11 cellular contexts compared by ENCODE assay signal in genomic region chr3:52315977-52316764, GRCh38. TPM values are rescaled to one million over a fixed set of nuclear protein-coding genes. Genes with fewer than 3 reads are reported as not detected.
DNase-seq lines count a peak whose midpoint lies in the region; ATAC-seq, FAIRE-seq and TF ChIP-seq lines count a peak whose summit lies in the region.
"Had no signal": no experiment of that assay in that cellular context is flagged by ENCODE, and none has a peak within 500 bp of the region (broad histone marks: within the 10 kb centered on the region; RNA-seq: fewer than 3 reads in every experiment).

Gene DNAH1 (plus strand): TSS chr3:52316319. CDS start chr3:52322443, 6,124 bp downstream.

- no peaks in the 10 kb centered on the region for H3K36me3 ChIP-seq in CD8-positive, alpha-beta memory T cell (ENCODE audit: insufficient read depth, low read length)
- H3K36me3 ChIP-seq in endocrine pancreas (ENCODE audit: control insufficient read depth, insufficient read depth, low read length) (no peaks in the 10 kb centered on the region), neuronal stem cell (replicated peaks in 1 of 2; ENCODE audit: control insufficient read depth in 2 of 2, insufficient read depth in 2 of 2, low read length in 2 of 2) (no peaks in the 10 kb centered on the region)

- H3K27me3 Mint-ChIP-seq in CD8-positive, alpha-beta memory T cell, result no peaks in the 10 kb centered on the region

- no peak within 1 kb of the TSS for H3K4me3 ChIP-seq in CD8-positive, alpha-beta memory T cell (ENCODE audit: low read length)
- H3K4me3 ChIP-seq in endocrine pancreas (ENCODE audit: control insufficient read depth, insufficient read depth, low read length) (peak within 1 kb of the TSS; percentile 78), neuronal stem cell (ENCODE audit: low read length in 2 of 2) (no peak within 1 kb of the TSS)

- H4K91ac ChIP-seq in neuronal stem cell (ENCODE audit: low read depth, low read length, poor library complexity), result peak within 1 kb of the TSS; percentile 82

- H3K4me1 Mint-ChIP-seq in CD8-positive, alpha-beta memory T cell, result peaks cover 12 to 34% (median 16%) of the 10 kb centered on the region in 3 donors

- H2BK5ac ChIP-seq in neuronal stem cell (ENCODE audit: low read length), result peak within 1 kb of the TSS; percentile 41

- no CpG with 5 or more reads among the region's 3 CpGs for WGBS in neuronal stem cell (ENCODE audit: extremely low coverage in 2 of 2, insufficient read length in 2 of 2, insufficient replicate concordance in 1 of 2), 2 donors

- H2AFZ ChIP-seq in neuronal stem cell (ENCODE audit: low read length), result no peak within 1 kb of the TSS

- H3K4me2 ChIP-seq in neuronal stem cell (ENCODE audit: insufficient read depth, low read length, poor library complexity, severe bottlenecking), result no peak within 1 kb of the TSS
- H3K4me2 ChIP-seq: KMS-11 had no signal

- FAIRE-seq in GM12892 (lab: Jason Lieb, UNC), result no peak

- H3K4me3 Mint-ChIP-seq in CD8-positive, alpha-beta memory T cell, result peak within 1 kb of the TSS; percentile 3 to 82 (median 46)

- no peak for TF ChIP-seq POLR2A in GM12892 (IDR thresholded peaks at IDR 0.05; ENCODE audit: low read depth, low read length)

- H3K36me3 Mint-ChIP-seq in CD8-positive, alpha-beta memory T cell, result peaks cover 0 to 3% (median 1%) of the 10 kb centered on the region in 3 donors

- no peak within 1 kb of the TSS for H3K9ac ChIP-seq in endocrine pancreas (ENCODE audit: control insufficient read depth, insufficient read depth, low read length)
- H3K9ac ChIP-seq in neuronal stem cell (ENCODE audit: low read depth, low read length, poor library complexity), result peak within 1 kb of the TSS; percentile 30
- H3K9ac ChIP-seq: KMS-11 had no signal

- peak within 1 kb of the TSS; percentile 88 for H2BK12ac ChIP-seq in neuronal stem cell (ENCODE audit: low read length)

- H3K27ac ChIP-seq in CD8-positive, alpha-beta memory T cell (ENCODE audit: low read depth, low read length), result no peak within 1 kb of the TSS
- H3K27ac ChIP-seq in neuronal stem cell (replicated peaks; ENCODE audit: low read length), result no peak within 1 kb of the TSS
- H3K27ac ChIP-seq: foreskin keratinocyte, KMS-11, SK-N-MC had no signal

- H2AK5ac ChIP-seq in neuronal stem cell (ENCODE audit: low read depth, low read length), result peak within 1 kb of the TSS; percentile 86

- no peaks in the 10 kb centered on the region for H3K9me3 ChIP-seq in CD8-positive, alpha-beta memory T cell (ENCODE audit: low read length)
- no peaks in the 10 kb centered on the region for H3K9me3 ChIP-seq in endocrine pancreas (ENCODE audit: control insufficient read depth, low read length)
- H3K9me3 ChIP-seq in neuronal stem cell (replicated peaks in 1 of 2; ENCODE audit: control insufficient read depth in 2 of 2, insufficient read depth in 1 of 2, low read depth in 1 of 2, low read length in 2 of 2), result no peaks in the 10 kb centered on the region

- H3K27ac Mint-ChIP-seq in CD8-positive, alpha-beta memory T cell, result peak within 1 kb of the TSS; percentile 17 to 86 (median 69)

- peaks cover 18% of the 10 kb centered on the region for H3K4me1 ChIP-seq in CD8-positive, alpha-beta memory T cell (ENCODE audit: insufficient read depth, low read length)
- H3K4me1 ChIP-seq in endocrine pancreas (ENCODE audit: control insufficient read depth, insufficient read depth, low read length) (no peaks in the 10 kb centered on the region), neuronal stem cell (ENCODE audit: control insufficient read depth in 2 of 2, insufficient read depth in 1 of 2, low read depth in 1 of 2, low read length in 2 of 2) (peaks cover 38 to 47% of the 10 kb centered on the region in 2 donors)

- no peaks in the 10 kb centered on the region for H3K79me1 ChIP-seq in neuronal stem cell (ENCODE audit: low read depth, low read length)

- H2BK120ac ChIP-seq in neuronal stem cell (ENCODE audit: low read depth, low read length), result no peak within 1 kb of the TSS

- H3K27me3 ChIP-seq in CD8-positive, alpha-beta memory T cell (ENCODE audit: insufficient read depth, low read length, poor library complexity, severe bottlenecking), result no peaks in the 10 kb centered on the region
- no peaks in the 10 kb centered on the region for H3K27me3 ChIP-seq in endocrine pancreas (ENCODE audit: control insufficient read depth, insufficient read depth, low read length)
- no peaks in the 10 kb centered on the region for H3K27me3 ChIP-seq in neuronal stem cell (ENCODE audit: control insufficient read depth in 3 of 3, insufficient read depth in 3 of 3, low read depth in 1 of 3, low read length in 3 of 3)

- H2BK15ac ChIP-seq in neuronal stem cell (ENCODE audit: low read length), result peak within 1 kb of the TSS; percentile 61

- H3K14ac ChIP-seq in neuronal stem cell (ENCODE audit: low read length), result peak within 1 kb of the TSS; percentile 17

- H3K18ac ChIP-seq in neuronal stem cell (ENCODE audit: low read length), result peak within 1 kb of the TSS; percentile 68

- peak in 1 of 5 donors; percentile 38 for DNase-seq in CD8-positive, alpha-beta memory T cell
- DNase-seq in LHCN-M2 (ENCODE audit: low read depth), result peak; percentile 66
- no peak for DNase-seq in neuronal stem cell (ENCODE audit: low spot score)
- DNase-seq in RKO (ENCODE audit: low spot score), result no peak
- no peak for DNase-seq in GM12892 (ENCODE audit: insufficient read length)
- DNase-seq: foreskin keratinocyte had no signal

- H3K23ac ChIP-seq in neuronal stem cell (ENCODE audit: low read depth, low read length, poor library complexity), result no peak within 1 kb of the TSS

- CTCF ChIA-PET in CD8-positive, alpha-beta memory T cell (lab: Charles Lee), result interaction anchor here (1.0 to 1.1 kb wide), 3 partner anchors 23 to 96 kb away, joined by 3 read pairs; no protein-coding TSS in a partner anchor

- H3K9me3 Mint-ChIP-seq in CD8-positive, alpha-beta memory T cell, result no peaks in the 10 kb centered on the region

- H4K8ac ChIP-seq in neuronal stem cell (ENCODE audit: low read depth, low read length), result no peak within 1 kb of the TSS

- POLR2A ChIA-PET in CD8-positive, alpha-beta memory T cell (lab: Charles Lee), result no interaction called here

- no peak for ATAC-seq in HG03342 (IDR thresholded peaks at IDR 0.05; ENCODE audit: unreplicated experiment)
- ATAC-seq: foreskin keratinocyte, HCT116 had no signal

- H3K4ac ChIP-seq in neuronal stem cell (ENCODE audit: low read length), result no peak within 1 kb of the TSS

RNA-seq across cellular contexts. Expression of gene DNAH1, which starts in this region (rescaled TPM):
- total RNA-seq in CD8-positive, alpha-beta memory T cell, result 1 to 10 TPM; 7.0 TPM
- 1.0 TPM for polyA plus RNA-seq in CD8-positive, alpha-beta memory T cell
- 0.71 and 2.1 TPM in 2 replicates for total RNA-seq in LHCN-M2 (2014; rRNA removed)
- 0.53 TPM for polyA plus RNA-seq in LHCN-M2 (2012)
- 1.3 TPM for polyA plus RNA-seq in neuronal stem cell (2013, experiment 1 of 2)
- 1.3 TPM for polyA plus RNA-seq in neuronal stem cell (2013, experiment 2 of 2)
- 6.0 TPM for polyA plus RNA-seq in GM12892 (2012; ENCODE audit: missing spikeins)
